Comparison of ENCODE assay signal across 2 cellular contexts in the genomic region with DNA sequence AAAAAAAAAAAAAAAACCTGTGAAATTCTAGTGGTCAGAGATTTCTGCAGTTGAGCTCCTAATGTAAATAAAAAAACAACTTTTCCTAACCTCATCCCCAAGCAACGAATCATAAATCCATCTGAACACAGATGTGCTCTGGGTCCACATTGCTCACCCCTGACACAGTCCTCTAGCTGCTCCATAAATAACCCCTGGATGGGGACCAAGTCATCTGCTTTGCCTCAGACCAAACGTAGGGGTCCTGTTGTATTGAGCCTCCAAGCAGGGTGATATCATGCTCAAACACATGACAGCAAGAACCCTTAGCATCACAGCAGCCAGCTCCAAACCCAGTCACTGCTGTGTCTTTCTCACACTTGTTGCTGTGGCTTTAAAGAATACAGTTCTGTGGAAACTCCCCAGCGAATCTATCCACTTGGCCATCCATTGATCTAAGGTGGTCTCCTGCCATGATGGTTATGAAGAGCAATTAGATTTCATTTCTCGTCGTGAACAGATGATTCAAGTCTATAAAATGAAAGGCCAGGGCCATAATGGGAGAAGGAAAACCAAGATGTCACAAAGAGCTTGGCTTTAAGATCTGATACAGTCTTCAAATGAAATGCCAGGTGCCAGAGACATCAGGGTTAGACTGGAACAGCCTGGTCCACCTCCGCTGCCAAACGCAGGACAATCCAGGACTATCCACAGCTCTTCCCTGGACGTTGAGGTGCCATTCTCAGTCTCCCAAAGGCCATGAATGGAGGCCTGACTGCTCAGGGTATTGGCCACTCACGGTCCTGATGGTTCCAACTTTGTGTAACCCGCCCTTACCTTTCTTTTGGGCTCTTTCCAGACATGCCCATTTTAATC.
A peak's percentile ranks its signal among the peaks of the same experiment; 100 is the strongest.
TF ChIP-seq lines count a peak whose summit lies in the region.

No MANE protein-coding gene starts in this region.

TF ChIP-seq in IMR-90, 13 proteins besides CTCF, POLR2A, EP300 and RAD21:
- no peak for TF ChIP-seq SMC3 (IDR thresholded peaks at IDR 0.05; ENCODE audit: low read depth, low read length)

TF ChIP-seq in HepG2, 621 proteins besides CTCF, POLR2A, EP300 and RAD21 (continues in another document):
- TF ChIP-seq CC2D1A (CRISPR knock-in tag; IDR thresholded peaks at IDR 0.05), result no peak
- TF ChIP-seq MED1 (CRISPR knock-in tag; IDR thresholded peaks at IDR 0.05), result peak; percentile 33; the same call in 1 of the 2 replicates
- TF ChIP-seq ZNF326 (CRISPR knock-in tag; IDR thresholded peaks at IDR 0.05; ENCODE audit: borderline replicate concordance), result no peak
- TF ChIP-seq RXRB (CRISPR knock-in tag; IDR thresholded peaks at IDR 0.05; ENCODE audit: borderline replicate concordance), result peak; percentile 75; the same call in 1 of the 2 replicates
- no peak for TF ChIP-seq REL (CRISPR knock-in tag; conservative IDR thresholded peaks at IDR 0.05)
- TF ChIP-seq GTF3A (CRISPR knock-in tag; conservative IDR thresholded peaks at IDR 0.05), result no peak
- TF ChIP-seq SMC3 (IDR thresholded peaks at IDR 0.05; ENCODE audit: low read length), result peak; percentile 5; the same call in 1 of the 2 replicates
- TF ChIP-seq PAF1 (CRISPR knock-in tag; IDR thresholded peaks at IDR 0.05), result no peak
- TF ChIP-seq, protein P1, sequence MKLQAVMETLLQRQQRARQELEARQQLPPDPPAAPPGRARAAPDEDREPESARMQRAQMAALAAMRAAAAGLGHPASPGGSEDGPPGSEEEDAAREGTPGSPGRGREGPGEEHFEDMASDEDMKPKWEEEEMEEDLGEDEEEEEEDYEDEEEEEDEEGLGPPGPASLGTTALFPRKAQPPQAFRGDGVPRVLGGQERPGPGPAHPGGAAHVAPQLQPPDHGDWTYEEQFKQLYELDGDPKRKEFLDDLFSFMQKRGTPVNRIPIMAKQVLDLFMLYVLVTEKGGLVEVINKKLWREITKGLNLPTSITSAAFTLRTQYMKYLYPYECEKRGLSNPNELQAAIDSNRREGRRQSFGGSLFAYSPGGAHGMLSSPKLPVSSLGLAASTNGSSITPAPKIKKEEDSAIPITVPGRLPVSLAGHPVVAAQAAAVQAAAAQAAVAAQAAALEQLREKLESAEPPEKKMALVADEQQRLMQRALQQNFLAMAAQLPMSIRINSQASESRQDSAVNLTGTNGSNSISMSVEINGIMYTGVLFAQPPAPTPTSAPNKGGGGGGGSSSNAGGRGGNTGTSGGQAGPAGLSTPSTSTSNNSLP (IDR thresholded peaks at IDR 0.05; ENCODE audit: low read depth, low read length), result peak; percentile 26; the same call in 1 of the 2 replicates
- no peak for TF ChIP-seq NCOA2 (CRISPR knock-in tag; IDR thresholded peaks at IDR 0.05)
- TF ChIP-seq ZFP36L1 (CRISPR knock-in tag; IDR thresholded peaks at IDR 0.05), result no peak
- TF ChIP-seq ZNF367 (CRISPR knock-in tag; IDR thresholded peaks at IDR 0.05; ENCODE audit: borderline replicate concordance), result no peak
- TF ChIP-seq ZC3H13 (CRISPR knock-in tag; IDR thresholded peaks at IDR 0.05), result no peak
- no peak for TF ChIP-seq NPAS2 (CRISPR knock-in tag; IDR thresholded peaks at IDR 0.05; ENCODE audit: borderline replicate concordance)
- no peak for TF ChIP-seq ZNF558 (CRISPR knock-in tag; IDR thresholded peaks at IDR 0.05; ENCODE audit: borderline replicate concordance)
- no peak for TF ChIP-seq PHF20 (CRISPR knock-in tag; IDR thresholded peaks at IDR 0.05)
- TF ChIP-seq SPEN (CRISPR knock-in tag; IDR thresholded peaks at IDR 0.05; ENCODE audit: low read depth), result no peak
- TF ChIP-seq SIN3A (IDR thresholded peaks at IDR 0.05; ENCODE audit: borderline replicate concordance, low read depth, low read length), result no peak
- TF ChIP-seq SRY (CRISPR knock-in tag; IDR thresholded peaks at IDR 0.05), result no peak
- no peak for TF ChIP-seq ARNT (IDR thresholded peaks at IDR 0.05)
- TF ChIP-seq ZNF317 (CRISPR knock-in tag; IDR thresholded peaks at IDR 0.05), result no peak
- no peak for TF ChIP-seq SP1 (IDR thresholded peaks at IDR 0.05)
- TF ChIP-seq SP1 (CRISPR knock-in tag; IDR thresholded peaks at IDR 0.05), result no peak
- no peak for TF ChIP-seq ZMAT3 (CRISPR knock-in tag; conservative IDR thresholded peaks at IDR 0.05)
- TF ChIP-seq RARA (CRISPR knock-in tag; IDR thresholded peaks at IDR 0.05), result peak; percentile 45
- TF ChIP-seq, protein P2, sequence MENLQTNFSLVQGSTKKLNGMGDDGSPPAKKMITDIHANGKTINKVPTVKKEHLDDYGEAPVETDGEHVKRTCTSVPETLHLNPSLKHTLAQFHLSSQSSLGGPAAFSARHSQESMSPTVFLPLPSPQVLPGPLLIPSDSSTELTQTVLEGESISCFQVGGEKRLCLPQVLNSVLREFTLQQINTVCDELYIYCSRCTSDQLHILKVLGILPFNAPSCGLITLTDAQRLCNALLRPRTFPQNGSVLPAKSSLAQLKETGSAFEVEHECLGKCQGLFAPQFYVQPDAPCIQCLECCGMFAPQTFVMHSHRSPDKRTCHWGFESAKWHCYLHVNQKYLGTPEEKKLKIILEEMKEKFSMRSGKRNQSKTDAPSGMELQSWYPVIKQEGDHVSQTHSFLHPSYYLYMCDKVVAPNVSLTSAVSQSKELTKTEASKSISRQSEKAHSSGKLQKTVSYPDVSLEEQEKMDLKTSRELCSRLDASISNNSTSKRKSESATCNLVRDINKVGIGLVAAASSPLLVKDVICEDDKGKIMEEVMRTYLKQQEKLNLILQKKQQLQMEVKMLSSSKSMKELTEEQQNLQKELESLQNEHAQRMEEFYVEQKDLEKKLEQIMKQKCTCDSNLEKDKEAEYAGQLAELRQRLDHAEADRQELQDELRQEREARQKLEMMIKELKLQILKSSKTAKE (CRISPR knock-in tag; IDR thresholded peaks at IDR 0.05; ENCODE audit: borderline replicate concordance), result no peak
- TF ChIP-seq, protein P3, sequence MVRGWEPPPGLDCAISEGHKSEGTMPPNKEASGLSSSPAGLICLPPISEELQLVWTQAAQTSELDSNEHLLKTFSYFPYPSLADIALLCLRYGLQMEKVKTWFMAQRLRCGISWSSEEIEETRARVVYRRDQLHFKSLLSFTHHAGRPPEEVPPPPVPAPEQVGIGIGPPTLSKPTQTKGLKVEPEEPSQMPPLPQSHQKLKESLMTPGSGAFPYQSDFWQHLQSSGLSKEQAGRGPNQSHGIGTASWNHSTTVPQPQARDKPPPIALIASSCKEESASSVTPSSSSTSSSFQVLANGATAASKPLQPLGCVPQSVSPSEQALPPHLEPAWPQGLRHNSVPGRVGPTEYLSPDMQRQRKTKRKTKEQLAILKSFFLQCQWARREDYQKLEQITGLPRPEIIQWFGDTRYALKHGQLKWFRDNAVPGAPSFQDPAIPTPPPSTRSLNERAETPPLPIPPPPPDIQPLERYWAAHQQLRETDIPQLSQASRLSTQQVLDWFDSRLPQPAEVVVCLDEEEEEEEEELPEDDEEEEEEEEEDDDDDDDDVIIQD (CRISPR knock-in tag; IDR thresholded peaks at IDR 0.05; ENCODE audit: low read depth), result no peak
- TF ChIP-seq, protein P4, sequence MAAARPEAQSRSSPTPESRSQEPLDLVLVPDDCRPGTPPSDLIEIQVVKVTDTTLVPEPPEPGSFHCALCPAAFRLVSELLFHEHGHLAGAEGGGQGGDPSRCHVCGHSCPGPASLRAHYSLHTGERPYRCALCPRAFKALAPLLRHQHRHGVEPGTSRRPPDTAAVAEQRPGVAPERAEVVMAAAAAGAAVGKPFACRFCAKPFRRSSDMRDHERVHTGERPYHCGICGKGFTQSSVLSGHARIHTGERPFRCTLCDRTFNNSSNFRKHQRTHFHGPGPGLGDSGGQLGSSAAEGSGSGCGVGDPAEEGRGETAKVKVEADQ (CRISPR knock-in tag; IDR thresholded peaks at IDR 0.05; ENCODE audit: borderline replicate concordance), result no peak
- TF ChIP-seq, protein P5, sequence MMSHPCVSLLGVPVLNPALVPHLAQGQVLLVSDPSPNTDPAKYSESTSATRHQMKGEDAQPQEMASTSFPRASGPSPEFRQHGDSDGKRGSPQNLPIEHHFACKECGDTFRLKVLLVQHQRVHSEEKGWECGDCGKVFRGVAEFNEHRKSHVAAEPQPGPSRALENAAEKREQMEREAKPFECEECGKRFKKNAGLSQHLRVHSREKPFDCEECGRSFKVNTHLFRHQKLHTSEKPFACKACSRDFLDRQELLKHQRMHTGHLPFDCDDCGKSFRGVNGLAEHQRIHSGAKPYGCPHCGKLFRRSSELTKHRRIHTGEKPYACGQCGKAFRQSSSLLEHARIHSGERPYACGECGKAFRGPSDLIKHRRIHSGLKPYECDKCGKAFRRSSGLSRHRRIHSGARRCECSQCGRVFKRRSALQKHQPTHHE (CRISPR knock-in tag; IDR thresholded peaks at IDR 0.05; ENCODE audit: borderline replicate concordance), result no peak
- no peak for TF ChIP-seq ZMYM2 (CRISPR knock-in tag; IDR thresholded peaks at IDR 0.05)
- TF ChIP-seq, protein P6, sequence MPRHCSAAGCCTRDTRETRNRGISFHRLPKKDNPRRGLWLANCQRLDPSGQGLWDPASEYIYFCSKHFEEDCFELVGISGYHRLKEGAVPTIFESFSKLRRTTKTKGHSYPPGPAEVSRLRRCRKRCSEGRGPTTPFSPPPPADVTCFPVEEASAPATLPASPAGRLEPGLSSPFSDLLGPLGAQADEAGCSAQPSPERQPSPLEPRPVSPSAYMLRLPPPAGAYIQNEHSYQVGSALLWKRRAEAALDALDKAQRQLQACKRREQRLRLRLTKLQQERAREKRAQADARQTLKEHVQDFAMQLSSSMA (CRISPR knock-in tag; IDR thresholded peaks at IDR 0.05), result no peak
- no peak for TF ChIP-seq ZZZ3 (CRISPR knock-in tag; IDR thresholded peaks at IDR 0.05; ENCODE audit: borderline replicate concordance)
- TF ChIP-seq RORA (CRISPR knock-in tag; IDR thresholded peaks at IDR 0.05), result no peak
- no peak for TF ChIP-seq MED13 (CRISPR knock-in tag; IDR thresholded peaks at IDR 0.05)
- 0 out of 2 replicates have a peak, but pooled peaks have one; percentile 5 for TF ChIP-seq FOXA3 (CRISPR knock-in tag; IDR thresholded peaks at IDR 0.05)
- TF ChIP-seq, protein P7, sequence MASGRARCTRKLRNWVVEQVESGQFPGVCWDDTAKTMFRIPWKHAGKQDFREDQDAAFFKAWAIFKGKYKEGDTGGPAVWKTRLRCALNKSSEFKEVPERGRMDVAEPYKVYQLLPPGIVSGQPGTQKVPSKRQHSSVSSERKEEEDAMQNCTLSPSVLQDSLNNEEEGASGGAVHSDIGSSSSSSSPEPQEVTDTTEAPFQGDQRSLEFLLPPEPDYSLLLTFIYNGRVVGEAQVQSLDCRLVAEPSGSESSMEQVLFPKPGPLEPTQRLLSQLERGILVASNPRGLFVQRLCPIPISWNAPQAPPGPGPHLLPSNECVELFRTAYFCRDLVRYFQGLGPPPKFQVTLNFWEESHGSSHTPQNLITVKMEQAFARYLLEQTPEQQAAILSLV (CRISPR knock-in tag; IDR thresholded peaks at IDR 0.05; ENCODE audit: borderline replicate concordance), result no peak
- no peak for TF ChIP-seq MAFK (conservative IDR thresholded peaks at IDR 0.05 in 1 of 2, IDR thresholded peaks at IDR 0.05 in 1 of 2; ENCODE audit: low read length in 2 of 2)
- no peak for TF ChIP-seq ZNF160 (CRISPR knock-in tag; IDR thresholded peaks at IDR 0.05)
- TF ChIP-seq MAFG (CRISPR knock-in tag; IDR thresholded peaks at IDR 0.05), result no peak
- no peak for TF ChIP-seq ZNF83 (CRISPR knock-in tag; IDR thresholded peaks at IDR 0.05; ENCODE audit: borderline replicate concordance)
- TF ChIP-seq PPARG (CRISPR knock-in tag; conservative IDR thresholded peaks at IDR 0.05), result peak; percentile 74
- TF ChIP-seq, protein P8, sequence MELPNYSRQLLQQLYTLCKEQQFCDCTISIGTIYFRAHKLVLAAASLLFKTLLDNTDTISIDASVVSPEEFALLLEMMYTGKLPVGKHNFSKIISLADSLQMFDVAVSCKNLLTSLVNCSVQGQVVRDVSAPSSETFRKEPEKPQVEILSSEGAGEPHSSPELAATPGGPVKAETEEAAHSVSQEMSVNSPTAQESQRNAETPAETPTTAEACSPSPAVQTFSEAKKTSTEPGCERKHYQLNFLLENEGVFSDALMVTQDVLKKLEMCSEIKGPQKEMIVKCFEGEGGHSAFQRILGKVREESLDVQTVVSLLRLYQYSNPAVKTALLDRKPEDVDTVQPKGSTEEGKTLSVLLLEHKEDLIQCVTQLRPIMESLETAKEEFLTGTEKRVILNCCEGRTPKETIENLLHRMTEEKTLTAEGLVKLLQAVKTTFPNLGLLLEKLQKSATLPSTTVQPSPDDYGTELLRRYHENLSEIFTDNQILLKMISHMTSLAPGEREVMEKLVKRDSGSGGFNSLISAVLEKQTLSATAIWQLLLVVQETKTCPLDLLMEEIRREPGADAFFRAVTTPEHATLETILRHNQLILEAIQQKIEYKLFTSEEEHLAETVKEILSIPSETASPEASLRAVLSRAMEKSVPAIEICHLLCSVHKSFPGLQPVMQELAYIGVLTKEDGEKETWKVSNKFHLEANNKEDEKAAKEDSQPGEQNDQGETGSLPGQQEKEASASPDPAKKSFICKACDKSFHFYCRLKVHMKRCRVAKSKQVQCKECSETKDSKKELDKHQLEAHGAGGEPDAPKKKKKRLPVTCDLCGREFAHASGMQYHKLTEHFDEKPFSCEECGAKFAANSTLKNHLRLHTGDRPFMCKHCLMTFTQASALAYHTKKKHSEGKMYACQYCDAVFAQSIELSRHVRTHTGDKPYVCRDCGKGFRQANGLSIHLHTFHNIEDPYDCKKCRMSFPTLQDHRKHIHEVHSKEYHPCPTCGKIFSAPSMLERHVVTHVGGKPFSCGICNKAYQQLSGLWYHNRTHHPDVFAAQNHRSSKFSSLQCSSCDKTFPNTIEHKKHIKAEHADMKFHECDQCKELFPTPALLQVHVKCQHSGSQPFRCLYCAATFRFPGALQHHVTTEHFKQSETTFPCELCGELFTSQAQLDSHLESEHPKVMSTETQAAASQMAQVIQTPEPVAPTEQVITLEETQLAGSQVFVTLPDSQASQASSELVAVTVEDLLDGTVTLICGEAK (IDR thresholded peaks at IDR 0.05), result no peak
- TF ChIP-seq, protein P8 (CRISPR knock-in tag; IDR thresholded peaks at IDR 0.05), result no peak
- TF ChIP-seq TRIM24 (CRISPR knock-in tag; IDR thresholded peaks at IDR 0.05), result no peak
- no peak for TF ChIP-seq MAF1 (CRISPR knock-in tag; IDR thresholded peaks at IDR 0.05; ENCODE audit: borderline replicate concordance)
